In the genomic region with DNA sequence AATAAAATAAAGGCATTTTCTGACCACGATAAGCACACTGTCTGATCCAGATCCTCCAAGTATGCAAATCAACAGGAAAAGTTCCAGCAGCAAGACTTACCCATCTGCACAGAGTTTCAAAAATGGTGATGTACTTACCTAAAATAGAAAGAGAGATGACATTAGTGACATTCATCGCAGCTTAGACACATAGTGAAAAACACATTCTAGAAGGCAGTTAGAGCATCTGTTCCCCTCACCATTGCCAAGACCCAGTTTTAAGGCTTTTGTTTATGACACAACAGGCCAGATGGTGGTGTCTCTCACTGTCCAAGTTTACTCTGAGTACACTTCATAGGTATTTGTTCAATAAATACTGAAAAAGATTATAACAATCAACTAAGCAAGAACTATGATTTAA, we compare ENCODE assay signal across 2 cellular contexts.
TF ChIP-seq lines count a peak whose summit lies in the region.

No MANE protein-coding gene starts in this region.

TF ChIP-seq in SK-N-SH, 30 proteins besides CTCF, POLR2A, EP300 and RAD21 (continued from another document):
- TF ChIP-seq JUND (IDR thresholded peaks at IDR 0.05) (no peak), TEAD4 (IDR thresholded peaks at IDR 0.05; ENCODE audit: borderline replicate concordance, insufficient read depth) (no peak), PBX3 (IDR thresholded peaks at IDR 0.05) (no peak), RXRA (IDR thresholded peaks at IDR 0.05; ENCODE audit: borderline replicate concordance, low read depth) (no peak), FOSL2 (IDR thresholded peaks at IDR 0.05; ENCODE audit: borderline replicate concordance, low read depth) (no peak), TCF12 (IDR thresholded peaks at IDR 0.05) (no peak), FOXJ3 (CRISPR knock-in tag; IDR thresholded peaks at IDR 0.05) (no peak), REST (IDR thresholded peaks at IDR 0.05; ENCODE audit: low read depth, low read length) (no peak), GATA2 (CRISPR knock-in tag; IDR thresholded peaks at IDR 0.05) (no peak), NFIC (IDR thresholded peaks at IDR 0.05; ENCODE audit: borderline replicate concordance) (no peak)
- TF ChIP-seq, protein P1, sequence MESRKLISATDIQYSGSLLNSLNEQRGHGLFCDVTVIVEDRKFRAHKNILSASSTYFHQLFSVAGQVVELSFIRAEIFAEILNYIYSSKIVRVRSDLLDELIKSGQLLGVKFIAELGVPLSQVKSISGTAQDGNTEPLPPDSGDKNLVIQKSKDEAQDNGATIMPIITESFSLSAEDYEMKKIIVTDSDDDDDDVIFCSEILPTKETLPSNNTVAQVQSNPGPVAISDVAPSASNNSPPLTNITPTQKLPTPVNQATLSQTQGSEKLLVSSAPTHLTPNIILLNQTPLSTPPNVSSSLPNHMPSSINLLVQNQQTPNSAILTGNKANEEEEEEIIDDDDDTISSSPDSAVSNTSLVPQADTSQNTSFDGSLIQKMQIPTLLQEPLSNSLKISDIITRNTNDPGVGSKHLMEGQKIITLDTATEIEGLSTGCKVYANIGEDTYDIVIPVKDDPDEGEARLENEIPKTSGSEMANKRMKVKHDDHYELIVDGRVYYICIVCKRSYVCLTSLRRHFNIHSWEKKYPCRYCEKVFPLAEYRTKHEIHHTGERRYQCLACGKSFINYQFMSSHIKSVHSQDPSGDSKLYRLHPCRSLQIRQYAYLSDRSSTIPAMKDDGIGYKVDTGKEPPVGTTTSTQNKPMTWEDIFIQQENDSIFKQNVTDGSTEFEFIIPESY (IDR thresholded peaks at IDR 0.05; ENCODE audit: borderline replicate concordance, low read depth), result no peak
- TF ChIP-seq, protein P2, sequence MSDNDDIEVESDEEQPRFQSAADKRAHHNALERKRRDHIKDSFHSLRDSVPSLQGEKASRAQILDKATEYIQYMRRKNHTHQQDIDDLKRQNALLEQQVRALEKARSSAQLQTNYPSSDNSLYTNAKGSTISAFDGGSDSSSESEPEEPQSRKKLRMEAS (IDR thresholded peaks at IDR 0.05; ENCODE audit: low read depth), result no peak

TF ChIP-seq in HepG2, 621 proteins besides CTCF, POLR2A, EP300 and RAD21 (continued from another document):
- TF ChIP-seq FOXA1 (IDR thresholded peaks at IDR 0.05) (no peak), FOXA1 (CRISPR knock-in tag; IDR thresholded peaks at IDR 0.05) (no peak), DDIT3 (CRISPR knock-in tag; IDR thresholded peaks at IDR 0.05) (no peak), MTA1 (CRISPR knock-in tag; IDR thresholded peaks at IDR 0.05; ENCODE audit: borderline replicate concordance) (no peak), SIX1 (CRISPR knock-in tag; IDR thresholded peaks at IDR 0.05; ENCODE audit: borderline replicate concordance) (no peak), HNF4A (CRISPR knock-in tag; IDR thresholded peaks at IDR 0.05) (no peak), HNRNPUL1 (IDR thresholded peaks at IDR 0.05; ENCODE audit: low read depth, low read length) (no peak), ZC3H13 (CRISPR knock-in tag; IDR thresholded peaks at IDR 0.05) (no peak)
